9 cellular contexts compared by ENCODE assay signal in genomic region chr1:231806623-231807470, GRCh38.
DNase-seq lines count a peak whose midpoint lies in the region; ATAC-seq, FAIRE-seq and TF ChIP-seq lines count a peak whose summit lies in the region.
"Had no signal": no experiment of that assay in that cellular context is flagged by ENCODE, and none has a peak within 500 bp of the region (broad histone marks: within the 10 kb centered on the region; RNA-seq: fewer than 3 reads in every experiment).

No MANE protein-coding gene starts in this region.

- no peak overlapping the region for H2AFZ ChIP-seq in MM.1S (ENCODE audit: low read length)
- H2AFZ ChIP-seq in SU-DHL-6 (ENCODE audit: low read depth, low read length, severe bottlenecking), result no peak overlapping the region

- H3K4me1 Mint-ChIP-seq in endodermal cell, result peaks cover 5% of the 10 kb centered on the region

- H3K9me3 ChIP-seq in MM.1S (replicated peaks; ENCODE audit: insufficient read depth, low read length) (no peaks in the 10 kb centered on the region), SU-DHL-6 (ENCODE audit: insufficient read depth, low read length) (no peaks in the 10 kb centered on the region), endodermal cell (ENCODE audit: control insufficient read depth, low read length) (no peaks in the 10 kb centered on the region), mucosa of descending colon (no peaks in the 10 kb centered on the region), aorta (ENCODE audit: control insufficient read depth, low read length) (peaks cover 2% of the 10 kb centered on the region)

- H3K4me3 ChIP-seq in MM.1S (ENCODE audit: low read length) (no peak overlapping the region), SU-DHL-6 (ENCODE audit: insufficient read depth, low read length, poor library complexity, severe bottlenecking) (no peak overlapping the region), endodermal cell (ENCODE audit: low read length) (no peak overlapping the region), mucosa of descending colon (no peak overlapping the region), aorta (ENCODE audit: low read length in 2 of 2) (no peak overlapping the region)
- H3K4me3 ChIP-seq: BLaER1 treated with 17β-estradiol and CSF1 and Interleukin-3, amounts not matched to agents 10 nM and 100 nM had no signal

- H3K4me3 Mint-ChIP-seq in endodermal cell, result no peak overlapping the region

- H3K36me3 Mint-ChIP-seq in endodermal cell (ENCODE audit: low read depth), result peaks cover 17% of the 10 kb centered on the region

- H3K9ac ChIP-seq in MM.1S (ENCODE audit: low read length), result no peak overlapping the region
- H3K9ac ChIP-seq in SU-DHL-6 (ENCODE audit: low read length), result no peak overlapping the region
- H3K9ac ChIP-seq in endodermal cell (ENCODE audit: extremely low read depth, low read length, poor library complexity, severe bottlenecking), result no peak overlapping the region
- H3K9ac ChIP-seq: BLaER1 treated with 17β-estradiol and CSF1 and Interleukin-3, amounts not matched to agents 10 nM and 100 nM had no signal

- no peaks in the 10 kb centered on the region for H3K9me2 ChIP-seq in MM.1S (replicated peaks; ENCODE audit: insufficient read depth, low read length)
- H3K9me2 ChIP-seq in SU-DHL-6 (replicated peaks; ENCODE audit: insufficient read depth, low read length), result no peaks in the 10 kb centered on the region

- no peaks in the 10 kb centered on the region for H3K36me3 ChIP-seq in MM.1S (replicated peaks; ENCODE audit: insufficient read depth, low read length)
- H3K36me3 ChIP-seq in SU-DHL-6 (ENCODE audit: low read length), result no peaks in the 10 kb centered on the region
- H3K36me3 ChIP-seq in endodermal cell (ENCODE audit: control insufficient read depth, insufficient read depth, low read length), result no peaks in the 10 kb centered on the region
- no peaks in the 10 kb centered on the region for H3K36me3 ChIP-seq in mucosa of descending colon (ENCODE audit: low read depth)
- no peaks in the 10 kb centered on the region for H3K36me3 ChIP-seq in aorta (ENCODE audit: control insufficient read depth in 1 of 2, insufficient read depth in 2 of 2, low read length in 1 of 2)

- H3F3A ChIP-seq in MM.1S (ENCODE audit: insufficient read depth, low read length) (no peaks in the 10 kb centered on the region), SU-DHL-6 (ENCODE audit: insufficient read depth) (no peaks in the 10 kb centered on the region)

- H3K4me1 ChIP-seq in MM.1S (ENCODE audit: low read length) (no peaks in the 10 kb centered on the region), endodermal cell (ENCODE audit: control insufficient read depth, insufficient read depth, low read length) (peaks cover 2% of the 10 kb centered on the region), mucosa of descending colon (ENCODE audit: low read depth) (no peaks in the 10 kb centered on the region), aorta (ENCODE audit: control insufficient read depth in 1 of 2, insufficient read depth in 2 of 2, low read length in 2 of 2) (no peaks in the 10 kb centered on the region)

- TF ChIP-seq CTCF in MM.1S (IDR thresholded peaks at IDR 0.05; ENCODE audit: low read length), result peak; percentile 87
- TF ChIP-seq CTCF in SU-DHL-6 (IDR thresholded peaks at IDR 0.05; ENCODE audit: insufficient read depth, low read length, poor library complexity, severe bottlenecking), result peak; percentile 45
- peak; percentile 88 for TF ChIP-seq CTCF in endodermal cell (conservative IDR thresholded peaks at IDR 0.05)
- TF ChIP-seq CTCF in mucosa of descending colon (IDR thresholded peaks at IDR 0.05), result peak; percentile 33

- no peak overlapping the region for H3K27ac Mint-ChIP-seq in endodermal cell

- H3K27me3 Mint-ChIP-seq in endodermal cell (ENCODE audit: insufficient read depth), result no peaks in the 10 kb centered on the region

- H3K27ac ChIP-seq in MM.1S (ENCODE audit: low read length) (no peak overlapping the region), SU-DHL-6 (ENCODE audit: low read depth, low read length) (no peak overlapping the region), endodermal cell (ENCODE audit: low read depth, low read length) (no peak overlapping the region), aorta (ENCODE audit: low read depth in 1 of 2, low read length in 2 of 2) (no peak overlapping the region)
- H3K27ac ChIP-seq: BLaER1 treated with 17β-estradiol and CSF1 and Interleukin-3, amounts not matched to agents 10 nM and 100 nM had no signal

- FAIRE-seq in H54 (lab: Jason Lieb, UNC), result no peak

- 66 to 73% methylated on average over 15 to 21 of the region's 21 CpGs for WGBS in endodermal cell (ENCODE audit: insufficient coverage in 1 of 2, insufficient read length in 1 of 2), 2 experiments
- 83 to 85% methylated on average over 21 of the region's 21 CpGs for WGBS in aorta, 2 donors

- TF ChIP-seq POLR2A in H54 (IDR thresholded peaks at IDR 0.05; ENCODE audit: low read depth, low read length), result no peak

- no peaks in the 10 kb centered on the region for H3K9me3 Mint-ChIP-seq in endodermal cell

- no peak overlapping the region for H3K4me2 ChIP-seq in MM.1S (ENCODE audit: low read depth, low read length)
- no peak overlapping the region for H3K4me2 ChIP-seq in SU-DHL-6 (ENCODE audit: low read depth, low read length, poor library complexity, severe bottlenecking)
- H3K4me2 ChIP-seq: BLaER1 treated with 17β-estradiol and CSF1 and Interleukin-3, amounts not matched to agents 10 nM and 100 nM had no signal

- H4K20me1 ChIP-seq in MM.1S (ENCODE audit: insufficient read depth, low read length) (no peaks in the 10 kb centered on the region), SU-DHL-6 (ENCODE audit: low read depth, low read length) (no peaks in the 10 kb centered on the region)
- H4K20me1 ChIP-seq: BLaER1 treated with 17β-estradiol and CSF1 and Interleukin-3, amounts not matched to agents 10 nM and 100 nM had no signal

- intact Hi-C loops in mucosa of descending colon (cut with DNase I, micrococcal nuclease), result no loop called here
- intact Hi-C loops in aorta (cut with DNase I), result no loop called here

- H3K79me2 ChIP-seq in MM.1S (ENCODE audit: low read length) (no peaks in the 10 kb centered on the region), SU-DHL-6 (ENCODE audit: insufficient read depth, low read length) (no peaks in the 10 kb centered on the region)

- ATAC-seq in mucosa of descending colon (peak; percentile 97), aorta (ENCODE audit: low FRiP score) (no peak)

- peak; percentile 34 to 54 for DNase-seq in NCI-H2081 (lab: John Stamatoyannopoulos, UW)
- DNase-seq in NCI-H2081 treated with DMSO at 0.1 percent for 48 hours (lab: John Stamatoyannopoulos, UW), result no peak
- DNase-seq in H54 (ENCODE audit: insufficient read length, low spot score), result peak; percentile 43
- DNase-seq in MM.1S, result peak; percentile 77
- DNase-seq in endodermal cell, result peak; percentile 94
- peak; percentile 56 to 75 (median 65) for DNase-seq in mucosa of descending colon
- peak; percentile 69 to 76 for DNase-seq in aorta

- H3K27me3 ChIP-seq in MM.1S (replicated peaks; ENCODE audit: insufficient read depth, low read length) (no peaks in the 10 kb centered on the region), SU-DHL-6 (ENCODE audit: low read length) (no peaks in the 10 kb centered on the region), endodermal cell (ENCODE audit: control insufficient read depth, insufficient read depth, low read length, poor library complexity, severe bottlenecking) (no peaks in the 10 kb centered on the region), aorta (ENCODE audit: control insufficient read depth in 1 of 2, insufficient read depth in 2 of 2, low read length in 1 of 2) (no peaks in the 10 kb centered on the region)
- H3K27me3 ChIP-seq: BLaER1 treated with 17β-estradiol and CSF1 and Interleukin-3, amounts not matched to agents 10 nM and 100 nM had no signal

Comparison
In these comparisons a context has a peak if more than half of its experiments do, and no peak if none do; other contexts are left out.
1. CTCF ChIP-seq: peak in every context shown above with its lines; median percentile 88 in endodermal cell; 87 in MM.1S; 45 in SU-DHL-6; 33 in mucosa of descending colon.